ENCODE assay signal across 24 cellular contexts in the genomic region with DNA sequence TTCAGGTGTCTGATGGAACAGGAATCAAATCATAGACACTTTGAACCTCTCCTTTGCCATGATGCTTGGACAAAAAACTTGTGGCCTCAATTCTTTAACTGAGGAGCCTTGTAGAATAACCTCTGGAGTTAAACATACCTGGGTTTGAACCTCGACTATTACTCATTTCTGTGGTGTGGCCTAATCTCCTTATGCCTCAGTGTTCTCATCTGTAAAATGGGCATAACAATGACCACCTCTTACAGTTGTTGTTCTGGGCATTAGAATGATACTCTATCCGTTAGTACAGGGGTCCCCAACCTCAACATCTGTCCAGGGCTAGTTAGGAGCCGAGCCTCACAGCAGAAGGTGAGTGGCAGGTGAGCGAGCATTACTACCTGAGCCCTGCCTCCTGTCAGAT.
DNase-seq lines count a peak whose midpoint lies in the region; ATAC-seq, FAIRE-seq and TF ChIP-seq lines count a peak whose summit lies in the region.
"Had no signal": no experiment of that assay in that cellular context is flagged by ENCODE, and none has a peak within 500 bp of the region (broad histone marks: within the 10 kb centered on the region; RNA-seq: fewer than 3 reads in every experiment).

No MANE protein-coding gene starts in this region.

- H3K9me3 ChIP-seq in HEK293 (ENCODE audit: control insufficient read depth, insufficient read depth, low read depth, low read length) (no peaks in the 10 kb centered on the region), K562 (replicated peaks; ENCODE audit: control insufficient read depth, insufficient read depth, low read depth, low read length) (no peaks in the 10 kb centered on the region), H1 (ENCODE audit: insufficient read depth in 2 of 2, low read depth in 1 of 2, low read length in 1 of 2) (no peaks in the 10 kb centered on the region)
- H3K9me3 ChIP-seq: BE2C, BLaER1 had no signal

- H3K4me3 ChIP-seq in HEK293 (ENCODE audit: low read depth, low read length) (no peak overlapping the region), K562 (no peak overlapping the region), H1 (ENCODE audit: extremely low read depth in 1 of 4, insufficient read depth in 2 of 4, low read depth in 3 of 4, low read length in 4 of 4) (no peak overlapping the region)
- H3K4me3 ChIP-seq: BLaER1, GM12878 had no signal

- TF ChIP-seq EP300 in K562 (IDR thresholded peaks at IDR 0.05; ENCODE audit: low read length) (no peak), H1 (IDR thresholded peaks at IDR 0.05; ENCODE audit: borderline replicate concordance in 1 of 2, low read depth in 2 of 2, low read length in 2 of 2) (no peak)

- CTCF ChIA-PET in HEK293 (lab: Yijun Ruan, JAX) (no interaction called here), K562 (lab: Yijun Ruan, JAX; ENCODE audit: low intra/inter-chr PET ratio) (no interaction called here), H1 (lab: Charles Lee; ENCODE audit: partially characterized antibody) (interaction anchor here (0.9 to 10.3 kb wide), 2 partner anchors 9 to 237 kb away, joined by 4 to 74 read pairs; no protein-coding TSS in a partner anchor)

- no peak overlapping the region for H2AK5ac ChIP-seq in H1 (ENCODE audit: low read depth, low read length)

- H4K8ac ChIP-seq in H1 (ENCODE audit: extremely low read depth, insufficient read depth, low read length), result no peak overlapping the region

- no peak overlapping the region for H2BK12ac ChIP-seq in H1 (ENCODE audit: low read depth, low read length)

- no peak overlapping the region for H2BK15ac ChIP-seq in H1 (ENCODE audit: low read length)

- H3K36me3 ChIP-seq in HEK293 (ENCODE audit: control insufficient read depth in 2 of 2, insufficient read depth in 1 of 2, low read length in 2 of 2), result no peaks in the 10 kb centered on the region
- H3K36me3 ChIP-seq in K562 (ENCODE audit: control insufficient read depth, insufficient read depth, low read length), result no peaks in the 10 kb centered on the region
- no peaks in the 10 kb centered on the region for H3K36me3 ChIP-seq in H1 (ENCODE audit: control insufficient read depth in 2 of 4, insufficient read depth in 4 of 4, low read length in 3 of 4)
- H3K36me3 ChIP-seq: BE2C, BLaER1 had no signal

- no peak overlapping the region for H3K4ac ChIP-seq in H1 (replicated peaks; ENCODE audit: insufficient read length, low read depth, low read length)

- H4K91ac ChIP-seq in H1 (replicated peaks; ENCODE audit: insufficient read length, low read length), result no peak overlapping the region

- H2BK20ac ChIP-seq in H1 (ENCODE audit: low read length), result no peak overlapping the region

- no peaks in the 10 kb centered on the region for H3K79me2 ChIP-seq in K562 (ENCODE audit: control insufficient read depth, insufficient read depth, low read length)
- peaks cover 15 to 100% of the 10 kb centered on the region in 2 experiments; a peak in 3 of 4 replicates for H3K79me2 ChIP-seq in H1 (ENCODE audit: control insufficient read depth in 1 of 2, insufficient read depth in 2 of 2, low read length in 2 of 2)

- H3K9ac ChIP-seq in K562 (ENCODE audit: insufficient read depth in 1 of 2, low read depth in 2 of 2, low read length in 2 of 2), result no peak overlapping the region
- H3K9ac ChIP-seq in H1 (replicated peaks in 1 of 4; ENCODE audit: extremely low read depth in 1 of 4, low read depth in 3 of 4, low read length in 3 of 4), result no peak overlapping the region
- H3K9ac ChIP-seq: BLaER1 had no signal

- TF ChIP-seq POLR2A in K562 (conservative IDR thresholded peaks at IDR 0.05) (no peak), H1 (IDR thresholded peaks at IDR 0.05; ENCODE audit: control extremely low read depth in 1 of 2, low read depth in 2 of 2, low read length in 2 of 2) (no peak)

- TF ChIP-seq CTCF in HEK293 (tag by site-specific recombination; IDR thresholded peaks at IDR 0.05) (no peak), K562 (IDR thresholded peaks at IDR 0.05 in 2 of 3, conservative IDR thresholded peaks at IDR 0.05 in 1 of 3; ENCODE audit: insufficient read depth in 2 of 3, low read depth in 1 of 3, low read length in 3 of 3) (no peak), H1 (IDR thresholded peaks at IDR 0.05; ENCODE audit: control extremely low read depth in 1 of 3, insufficient read depth in 1 of 3, low read depth in 1 of 3, low read length in 3 of 3) (no peak)

- 0 out of 5 replicates have a peak, but pooled peaks cover 0 to 9% of the 10 kb centered on the region in 2 experiments for H3K27me3 ChIP-seq in K562 (ENCODE audit: control insufficient read depth in 2 of 2, insufficient read depth in 2 of 2, low read length in 2 of 2)
- H3K27me3 ChIP-seq in H1 (replicated peaks in 1 of 4; ENCODE audit: control insufficient read depth in 3 of 4, extremely low read depth in 1 of 4, insufficient read depth in 3 of 4, low read length in 3 of 4), result no peaks in the 10 kb centered on the region
- H3K27me3 ChIP-seq: BE2C, BLaER1 had no signal

- no peaks in the 10 kb centered on the region for H3K23me2 ChIP-seq in H1 (ENCODE audit: low read depth, low read length)

- intact Hi-C loops in K562 (cut with micrococcal nuclease), result loop anchor here (10.0 kb wide), 2 partner anchors 216 to 224 kb away; no protein-coding TSS in a partner anchor

- H2BK5ac ChIP-seq in H1 (ENCODE audit: low read depth, low read length), result no peak overlapping the region

- H3K4me2 ChIP-seq in K562 (ENCODE audit: insufficient read depth, low read length) (no peak overlapping the region), H1 (ENCODE audit: insufficient read depth in 1 of 2, low read depth in 2 of 2, low read length in 2 of 2) (no peak overlapping the region)
- H3K4me2 ChIP-seq: BLaER1 had no signal

- H2AFZ ChIP-seq in K562 (ENCODE audit: low read depth, low read length), result no peak overlapping the region
- no peak overlapping the region for H2AFZ ChIP-seq in H1 (ENCODE audit: low read length)

- no peak overlapping the region for H4K5ac ChIP-seq in H1 (ENCODE audit: insufficient read length, low read depth, low read length)

- in situ Hi-C loops in K562 (cut with MboI), result no loop called here

- H4K20me1 ChIP-seq in K562 (replicated peaks; ENCODE audit: control insufficient read depth, insufficient read depth, low read length) (0 out of 2 replicates have a peak, but pooled peaks cover 3% of the 10 kb centered on the region), H1 (replicated peaks in 1 of 2; ENCODE audit: control insufficient read depth in 1 of 2, insufficient read depth in 2 of 2, low read length in 2 of 2) (peaks cover 0 to 6% of the 10 kb centered on the region in 2 experiments)
- H4K20me1 ChIP-seq: BLaER1 had no signal

- H3K9me1 ChIP-seq in K562 (ENCODE audit: control insufficient read depth, insufficient read depth, low read length), result no peaks in the 10 kb centered on the region

- H3K14ac ChIP-seq in H1 (ENCODE audit: insufficient read length), result no peak overlapping the region

- WGBS in K562 (ENCODE audit: insufficient coverage, low coverage, missing lambda C conversion rate), result 2% methylated on average over 4 of the region's 4 CpGs
- WGBS in H1 (ENCODE audit: extremely low coverage in 1 of 2, insufficient coverage in 1 of 2, insufficient read length in 1 of 2, insufficient replicate concordance in 2 of 2, low coverage in 1 of 2, low lambda C conversion rate in 2 of 2, missing lambda C conversion rate in 1 of 2), 2 experiments, result 87% methylated on average over 4 of the region's 4 CpGs; no CpG with 5 or more reads in 1 of the 2 experiments

- H3K23ac ChIP-seq in H1 (ENCODE audit: insufficient read length), result no peak overlapping the region

- no peak for DNase-seq in K562 (ENCODE audit: extremely low read depth in 1 of 4, low spot score in 3 of 4)
- no peak for DNase-seq in H1 (ENCODE audit: low read depth in 1 of 2, low spot score in 2 of 2)
- no peak for DNase-seq in SK-N-DZ (ENCODE audit: low spot score)
- DNase-seq in ecto neural progenitor cell (ENCODE audit: low spot score), result no peak
- DNase-seq in DMS53 (lab: John Stamatoyannopoulos, UW), result no peak
- DNase-seq: 8988T; ACHN; BE2C; C1 segment of cervical spinal cord; CD4-positive, alpha-beta memory T cell; CD4-positive, CD25-positive, alpha-beta regulatory T cell; CD8-positive, alpha-beta memory T cell; COR-L47; DMS 273 treated with DMSO at 0.1 percent for 48 hours; DMS153; DMS79 treated with DMSO at 0.1 percent for 48 hours; GF-D8 had no signal

- no peak for ATAC-seq in K562
- ATAC-seq: GM12878 had no signal

- FAIRE-seq in K562 (lab: Jason Lieb, UNC) (no peak), H1 (lab: Jason Lieb, UNC) (no peak)
- FAIRE-seq: A204.1, G401.6, GM12878, GM12892, GM18507 had no signal

- no peak overlapping the region for H3K27ac ChIP-seq in HEK293 (ENCODE audit: extremely low read depth, low read depth, low read length)
- H3K27ac ChIP-seq in K562 (ENCODE audit: extremely low read depth, low read depth, low read length), result no peak overlapping the region
- no peak overlapping the region for H3K27ac ChIP-seq in H1 (ENCODE audit: low read depth, low read length)
- H3K27ac ChIP-seq: BLaER1 had no signal

- POLR2A ChIA-PET in HEK293 (lab: Yijun Ruan, JAX), result no interaction called here
- POLR2A ChIA-PET in K562 (lab: Yijun Ruan, JAX), result no interaction called here
- POLR2A ChIA-PET in H1 (lab: Charles Lee; ENCODE audit: partially characterized antibody), result interaction anchor here (0.9 kb wide), 1 partner anchor 136 kb away, joined by 3 read pairs; no protein-coding TSS in a partner anchor

- no peak overlapping the region for H3K18ac ChIP-seq in H1 (ENCODE audit: extremely low read depth, low read length)

- H3K4me1 ChIP-seq in HEK293 (ENCODE audit: control insufficient read depth, insufficient read depth, low read length) (peaks cover 25% of the 10 kb centered on the region), K562 (replicated peaks in 1 of 2; ENCODE audit: control insufficient read depth in 2 of 2, insufficient read depth in 2 of 2, low read length in 2 of 2) (no peaks in the 10 kb centered on the region), H1 (replicated peaks in 1 of 4; ENCODE audit: control insufficient read depth in 3 of 4, insufficient read depth in 4 of 4, low read length in 3 of 4) (peaks cover 11 to 58% (median 37%) of the 10 kb centered on the region in 4 experiments)
- H3K4me1 ChIP-seq: BE2C, BLaER1 had no signal

- no TSS peak for BruUV-seq in K562 (replicated peaks; lab: Mats Ljungman, UMichigan)

- H3K79me1 ChIP-seq in H1 (ENCODE audit: low read depth, low read length), result peaks cover 7% of the 10 kb centered on the region; the same call in 1 of the 2 replicates

- no peak overlapping the region for H3K56ac ChIP-seq in H1 (replicated peaks; ENCODE audit: insufficient read length, low read depth, low read length)

- TF ChIP-seq RAD21 in K562 (CRISPR knock-in tag; conservative IDR thresholded peaks at IDR 0.05 in 1 of 2, IDR thresholded peaks at IDR 0.05 in 1 of 2) (no peak), H1 (IDR thresholded peaks at IDR 0.05 in 1 of 2, conservative IDR thresholded peaks at IDR 0.05 in 1 of 2; ENCODE audit: low read depth in 2 of 2, low read length in 2 of 2) (no peak)

- H2BK120ac ChIP-seq in H1 (replicated peaks; ENCODE audit: low read depth, low read length), result no peak overlapping the region

TF ChIP-seq in HEK293, 187 proteins besides CTCF, POLR2A, EP300 and RAD21 (continues in another document):
- TF ChIP-seq KLF10 (tag by site-specific recombination; IDR thresholded peaks at IDR 0.05), result no peak

TF ChIP-seq in K562, 482 proteins besides CTCF, POLR2A, EP300 and RAD21 (continues in another document):
- 0 out of 4 replicates have a peak, but pooled peaks of 1 of the 2 experiments have one; percentile 23 for TF ChIP-seq KDM1A (IDR thresholded peaks at IDR 0.05)

TF ChIP-seq in H1, 55 proteins besides CTCF, POLR2A, EP300 and RAD21 (continues in another document):
- TF ChIP-seq POLR2AphosphoS5 (IDR thresholded peaks at IDR 0.05; ENCODE audit: low read depth, low read length), result no peak
